1 cellular context compared by ENCODE assay signal in the genomic region with DNA sequence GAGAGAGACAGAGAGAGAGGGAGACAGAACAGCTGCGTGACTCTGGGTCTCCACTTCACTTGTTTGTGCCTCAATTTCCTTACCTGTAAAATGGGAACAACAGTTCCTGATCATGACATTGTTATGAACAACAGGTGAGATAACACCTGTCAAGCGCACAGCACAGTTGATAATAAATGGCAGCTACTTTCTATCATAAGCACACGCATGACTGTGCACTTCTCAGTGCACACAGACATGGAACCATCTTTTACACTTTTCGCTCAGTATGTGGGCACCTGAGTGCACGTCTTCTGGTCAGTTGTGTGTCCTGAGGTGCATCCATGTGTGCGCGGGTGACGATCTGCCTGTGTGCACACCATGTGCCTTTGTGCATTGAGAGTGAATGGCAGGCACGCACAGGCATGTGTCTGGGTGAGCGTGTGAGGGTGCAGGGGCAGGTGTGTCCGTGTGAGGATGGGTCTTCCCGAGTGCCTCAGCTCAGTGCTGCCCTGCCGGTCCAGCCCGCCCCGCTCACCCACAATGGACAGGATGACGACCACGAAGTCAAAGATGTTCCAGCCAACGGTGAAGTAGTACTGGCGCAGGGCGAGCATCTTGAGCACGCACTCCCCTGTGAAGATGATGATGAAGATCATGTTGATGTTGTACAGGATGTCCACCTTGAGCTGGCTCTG.
TF ChIP-seq lines count a peak whose summit lies in the region.

No MANE protein-coding gene starts in this region.

TF ChIP-seq in HepG2, 621 proteins besides CTCF, POLR2A, EP300 and RAD21:
- TF ChIP-seq ZNF629 (CRISPR knock-in tag; conservative IDR thresholded peaks at IDR 0.05), result peak; percentile 37; the same call in 1 of the 2 replicates
- TF ChIP-seq MAF1 (CRISPR knock-in tag; IDR thresholded peaks at IDR 0.05; ENCODE audit: borderline replicate concordance), result no peak
- peak; percentile 42; the same call in 1 of the 2 replicates for TF ChIP-seq NFE2L2 (IDR thresholded peaks at IDR 0.05; ENCODE audit: low read length)
- TF ChIP-seq FLYWCH1 (CRISPR knock-in tag; IDR thresholded peaks at IDR 0.05), result no peak
- TF ChIP-seq, protein P1, sequence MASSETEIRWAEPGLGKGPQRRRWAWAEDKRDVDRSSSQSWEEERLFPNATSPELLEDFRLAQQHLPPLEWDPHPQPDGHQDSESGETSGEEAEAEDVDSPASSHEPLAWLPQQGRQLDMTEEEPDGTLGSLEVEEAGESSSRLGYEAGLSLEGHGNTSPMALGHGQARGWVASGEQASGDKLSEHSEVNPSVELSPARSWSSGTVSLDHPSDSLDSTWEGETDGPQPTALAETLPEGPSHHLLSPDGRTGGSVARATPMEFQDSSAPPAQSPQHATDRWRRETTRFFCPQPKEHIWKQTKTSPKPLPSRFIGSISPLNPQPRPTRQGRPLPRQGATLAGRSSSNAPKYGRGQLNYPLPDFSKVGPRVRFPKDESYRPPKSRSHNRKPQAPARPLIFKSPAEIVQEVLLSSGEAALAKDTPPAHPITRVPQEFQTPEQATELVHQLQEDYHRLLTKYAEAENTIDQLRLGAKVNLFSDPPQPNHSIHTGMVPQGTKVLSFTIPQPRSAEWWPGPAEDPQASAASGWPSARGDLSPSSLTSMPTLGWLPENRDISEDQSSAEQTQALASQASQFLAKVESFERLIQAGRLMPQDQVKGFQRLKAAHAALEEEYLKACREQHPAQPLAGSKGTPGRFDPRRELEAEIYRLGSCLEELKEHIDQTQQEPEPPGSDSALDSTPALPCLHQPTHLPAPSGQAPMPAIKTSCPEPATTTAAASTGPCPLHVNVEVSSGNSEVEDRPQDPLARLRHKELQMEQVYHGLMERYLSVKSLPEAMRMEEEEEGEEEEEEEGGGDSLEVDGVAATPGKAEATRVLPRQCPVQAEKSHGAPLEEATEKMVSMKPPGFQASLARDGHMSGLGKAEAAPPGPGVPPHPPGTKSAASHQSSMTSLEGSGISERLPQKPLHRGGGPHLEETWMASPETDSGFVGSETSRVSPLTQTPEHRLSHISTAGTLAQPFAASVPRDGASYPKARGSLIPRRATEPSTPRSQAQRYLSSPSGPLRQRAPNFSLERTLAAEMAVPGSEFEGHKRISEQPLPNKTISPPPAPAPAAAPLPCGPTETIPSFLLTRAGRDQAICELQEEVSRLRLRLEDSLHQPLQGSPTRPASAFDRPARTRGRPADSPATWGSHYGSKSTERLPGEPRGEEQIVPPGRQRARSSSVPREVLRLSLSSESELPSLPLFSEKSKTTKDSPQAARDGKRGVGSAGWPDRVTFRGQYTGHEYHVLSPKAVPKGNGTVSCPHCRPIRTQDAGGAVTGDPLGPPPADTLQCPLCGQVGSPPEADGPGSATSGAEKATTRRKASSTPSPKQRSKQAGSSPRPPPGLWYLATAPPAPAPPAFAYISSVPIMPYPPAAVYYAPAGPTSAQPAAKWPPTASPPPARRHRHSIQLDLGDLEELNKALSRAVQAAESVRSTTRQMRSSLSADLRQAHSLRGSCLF (CRISPR knock-in tag; IDR thresholded peaks at IDR 0.05; ENCODE audit: borderline replicate concordance), result no peak
